Comparison of ENCODE assay signal across 1 cellular context in genomic region chr6:27479319-27480182, GRCh38.
TF ChIP-seq lines count a peak whose summit lies in the region.

No MANE protein-coding gene starts in this region.

TF ChIP-seq in HepG2, 621 proteins besides CTCF, POLR2A, EP300 and RAD21 (continued from another document and continues in another):
- TF ChIP-seq HOMEZ (CRISPR knock-in tag; IDR thresholded peaks at IDR 0.05; ENCODE audit: low read depth) (peak; percentile 58; the same call in 1 of the 2 replicates), CEBPZ (IDR thresholded peaks at IDR 0.05; ENCODE audit: low read length) (no peak), ZBTB46 (CRISPR knock-in tag; IDR thresholded peaks at IDR 0.05; ENCODE audit: borderline replicate concordance) (no peak), ZUFSP (CRISPR knock-in tag; IDR thresholded peaks at IDR 0.05; ENCODE audit: borderline replicate concordance) (no peak), ZNF746 (CRISPR knock-in tag; IDR thresholded peaks at IDR 0.05) (peak; percentile 52; the same call in 1 of the 2 replicates), FOXK1 (CRISPR knock-in tag; IDR thresholded peaks at IDR 0.05; ENCODE audit: borderline replicate concordance, low read depth) (peak; percentile 80), POLR2G (IDR thresholded peaks at IDR 0.05; ENCODE audit: low read depth, low read length) (peak; percentile 35; the same call in 1 of the 2 replicates), ZFP36L1 (CRISPR knock-in tag; IDR thresholded peaks at IDR 0.05) (peak; percentile 77; the same call in 1 of the 2 replicates), ZKSCAN8 (CRISPR knock-in tag; IDR thresholded peaks at IDR 0.05; ENCODE audit: borderline replicate concordance) (peak; percentile 89; the same call in 1 of the 2 replicates), MXD4 (CRISPR knock-in tag; IDR thresholded peaks at IDR 0.05) (no peak; the same call in 1 of the 2 replicates), MLX (CRISPR knock-in tag; IDR thresholded peaks at IDR 0.05) (no peak), PATZ1 (CRISPR knock-in tag; IDR thresholded peaks at IDR 0.05) (peak; percentile 39; the same call in 1 of the 2 replicates), HDAC1 (CRISPR knock-in tag; IDR thresholded peaks at IDR 0.05) (peak; percentile 78; the same call in 1 of the 2 replicates), ATF4 (CRISPR knock-in tag; IDR thresholded peaks at IDR 0.05) (peak in 1 of 2 experiments; percentile 36; a peak in 2 of 4 replicates), NAIF1 (CRISPR knock-in tag; IDR thresholded peaks at IDR 0.05; ENCODE audit: borderline replicate concordance) (no peak; the same call in 1 of the 2 replicates), ATF1 (CRISPR knock-in tag; IDR thresholded peaks at IDR 0.05) (peak; percentile 84), GRHL1 (CRISPR knock-in tag; conservative IDR thresholded peaks at IDR 0.05) (no peak), ZNF891 (CRISPR knock-in tag; IDR thresholded peaks at IDR 0.05) (no peak; the same call in 1 of the 2 replicates), PTBP1 (IDR thresholded peaks at IDR 0.05; ENCODE audit: low read depth, low read length, poor library complexity, severe bottlenecking) (no peak), ZNF331 (CRISPR knock-in tag; IDR thresholded peaks at IDR 0.05) (peak; percentile 84; the same call in 1 of the 2 replicates), ZNF691 (CRISPR knock-in tag; IDR thresholded peaks at IDR 0.05; ENCODE audit: borderline replicate concordance, low read depth) (0 out of 2 replicates have a peak, but pooled peaks have one; percentile 45), ZIK1 (CRISPR knock-in tag; IDR thresholded peaks at IDR 0.05; ENCODE audit: borderline replicate concordance, low read depth) (0 out of 2 replicates have a peak, but pooled peaks have one; percentile 60), KDM5A (IDR thresholded peaks at IDR 0.05; ENCODE audit: borderline replicate concordance, low read length) (peak; percentile 55; the same call in 1 of the 2 replicates), ZNF121 (CRISPR knock-in tag; IDR thresholded peaks at IDR 0.05) (no peak), ZNF775 (CRISPR knock-in tag; IDR thresholded peaks at IDR 0.05; ENCODE audit: borderline replicate concordance) (no peak; the same call in 1 of the 2 replicates), REST (IDR thresholded peaks at IDR 0.05; ENCODE audit: borderline replicate concordance in 1 of 2, low read depth in 1 of 2, low read length in 2 of 2) (no peak; a peak in 1 of 4 replicates), TFDP1 (CRISPR knock-in tag; IDR thresholded peaks at IDR 0.05; ENCODE audit: borderline replicate concordance) (0 out of 2 replicates have a peak, but pooled peaks have one; percentile 45), IRF2 (CRISPR knock-in tag; IDR thresholded peaks at IDR 0.05) (peak; percentile 95), NFKBIZ (CRISPR knock-in tag; IDR thresholded peaks at IDR 0.05) (no peak; the same call in 1 of the 2 replicates), PHF8 (CRISPR knock-in tag; IDR thresholded peaks at IDR 0.05) (peak; percentile 48; the same call in 1 of the 2 replicates), PPARG (CRISPR knock-in tag; conservative IDR thresholded peaks at IDR 0.05) (peak; percentile 78), ARID2 (CRISPR knock-in tag; IDR thresholded peaks at IDR 0.05; ENCODE audit: borderline replicate concordance) (0 out of 2 replicates have a peak, but pooled peaks have one; percentile 52), ZNF251 (CRISPR knock-in tag; IDR thresholded peaks at IDR 0.05) (0 out of 2 replicates have a peak, but pooled peaks have one; percentile 39), MXI1 (IDR thresholded peaks at IDR 0.05; ENCODE audit: borderline replicate concordance, low read depth, low read length) (peak; percentile 64; the same call in 1 of the 3 replicates), ZNF614 (CRISPR knock-in tag; IDR thresholded peaks at IDR 0.05; ENCODE audit: borderline replicate concordance) (peak; percentile 93), ZNF143 (CRISPR knock-in tag; IDR thresholded peaks at IDR 0.05) (no peak; the same call in 1 of the 2 replicates), KMT2B (CRISPR knock-in tag; IDR thresholded peaks at IDR 0.05) (peak; percentile 78; the same call in 1 of the 2 replicates)
